Comparison of ENCODE assay signal across 8 cellular contexts in genomic region chr16:25256821-25257503, GRCh38. TPM values are rescaled to one million over a fixed set of nuclear protein-coding genes. Genes with fewer than 3 reads are reported as not detected.
DNase-seq lines count a peak whose midpoint lies in the region; ATAC-seq lines count a peak whose summit lies in the region.

No MANE protein-coding gene starts in this region.

- peak overlapping the region; percentile 93 for H3K27ac Mint-ChIP-seq in activated CD4-positive, alpha-beta T cell treated with anti-CD3 and anti-CD28 coated beads, Interleukin-2, amount 10 ng/mL, durations not matched to agents 24 days and 14 days
- peak overlapping the region; percentile 96 to 98 (median 97) for H3K27ac Mint-ChIP-seq in naive B cell

- peak overlapping the region; percentile 91 for H3K4me3 Mint-ChIP-seq in activated CD4-positive, alpha-beta T cell treated with anti-CD3 and anti-CD28 coated beads, Interleukin-2, amount 10 ng/mL, durations not matched to agents 24 days and 14 days
- H3K4me3 Mint-ChIP-seq in naive B cell, result peak overlapping the region; percentile 91 to 98 (median 98)

- peaks cover 26% of the 10 kb centered on the region for H3K4me1 ChIP-seq in effector memory CD4-positive, alpha-beta T cell (ENCODE audit: control insufficient read depth, insufficient read depth, low read length, poor library complexity, severe bottlenecking)

- H3K9me3 ChIP-seq in effector memory CD4-positive, alpha-beta T cell (ENCODE audit: control insufficient read depth, low read length), result no peaks in the 10 kb centered on the region

- H3K27me3 ChIP-seq in effector memory CD4-positive, alpha-beta T cell (replicated peaks; ENCODE audit: control insufficient read depth, insufficient read depth, low read length, poor library complexity, severe bottlenecking), result no peaks in the 10 kb centered on the region

- ATAC-seq in HG02943 (IDR thresholded peaks at IDR 0.05; ENCODE audit: low read depth, unreplicated experiment), result peak; percentile 16
- peak; percentile 0 to 11 for ATAC-seq in naive B cell (ENCODE audit: low read depth in 2 of 2)
- ATAC-seq in GM19467 (IDR thresholded peaks at IDR 0.05; ENCODE audit: unreplicated experiment), result no peak
- no peak for ATAC-seq in HG03442 (IDR thresholded peaks at IDR 0.05; ENCODE audit: unreplicated experiment)

- H3K4me3 ChIP-seq in effector memory CD4-positive, alpha-beta T cell (ENCODE audit: insufficient read depth, low read depth, low read length, poor library complexity, severe bottlenecking), result peak overlapping the region; percentile 70

- H3K27ac ChIP-seq in effector memory CD4-positive, alpha-beta T cell (ENCODE audit: insufficient read depth, low read length, poor library complexity, severe bottlenecking), result peak overlapping the region; percentile 86

- no peaks in the 10 kb centered on the region for H3K9me3 Mint-ChIP-seq in activated CD4-positive, alpha-beta T cell treated with anti-CD3 and anti-CD28 coated beads, Interleukin-2, amount 10 ng/mL, durations not matched to agents 24 days and 14 days
- H3K9me3 Mint-ChIP-seq in naive B cell, result peaks cover 0 to 2% (median 0%) of the 10 kb centered on the region in 7 donors

- DNase-seq in activated CD4-positive, alpha-beta T cell treated with anti-CD3 and anti-CD28 coated beads, Interleukin-2, amount 10 ng/mL, durations not matched to agents 24 days and 14 days, result peak; percentile 71
- no peak for DNase-seq in activated CD4-positive, alpha-beta T cell treated with anti-CD3 and anti-CD28 coated beads, Interleukin-2, amount 50 U/mL, for 4 hours
- peak; percentile 55 to 71 for DNase-seq in SHP77 (lab: John Stamatoyannopoulos, UW)
- DNase-seq in effector memory CD4-positive, alpha-beta T cell, result no peak
- no peak for DNase-seq in naive B cell

- no peaks in the 10 kb centered on the region for H3K27me3 Mint-ChIP-seq in activated CD4-positive, alpha-beta T cell treated with anti-CD3 and anti-CD28 coated beads, Interleukin-2, amount 10 ng/mL, durations not matched to agents 24 days and 14 days
- H3K27me3 Mint-ChIP-seq in naive B cell, result no peaks in the 10 kb centered on the region

- H3K36me3 ChIP-seq in effector memory CD4-positive, alpha-beta T cell (ENCODE audit: control insufficient read depth, insufficient read depth, low read length), result no peaks in the 10 kb centered on the region

- intact Hi-C loops in activated CD4-positive, alpha-beta T cell treated with anti-CD3 and anti-CD28 coated beads, Interleukin-2, amount 10 ng/mL, durations not matched to agents 24 days and 14 days (cut with micrococcal nuclease), result loop anchor here (2.0 to 10.0 kb wide), 2 partner anchors 24 to 192 kb away; no protein-coding TSS in a partner anchor

- peaks cover 44% of the 10 kb centered on the region for H3K4me1 Mint-ChIP-seq in activated CD4-positive, alpha-beta T cell treated with anti-CD3 and anti-CD28 coated beads, Interleukin-2, amount 10 ng/mL, durations not matched to agents 24 days and 14 days
- peaks cover 34 to 56% (median 48%) of the 10 kb centered on the region in 3 donors for H3K4me1 Mint-ChIP-seq in naive B cell

- peaks cover 15% of the 10 kb centered on the region for H3K36me3 Mint-ChIP-seq in activated CD4-positive, alpha-beta T cell treated with anti-CD3 and anti-CD28 coated beads, Interleukin-2, amount 10 ng/mL, durations not matched to agents 24 days and 14 days (ENCODE audit: low read depth)
- peaks cover 0 to 3% of the 10 kb centered on the region in 2 donors for H3K36me3 Mint-ChIP-seq in naive B cell

RNA-seq across cellular contexts. Expression of gene ZKSCAN2, which starts 0.7 kb away (rescaled TPM):
- 6.3 and 6.8 TPM in 2 replicates for total RNA-seq in activated CD4-positive, alpha-beta T cell treated with anti-CD3 and anti-CD28 coated beads, Interleukin-2, amount 10 ng/mL, durations not matched to agents 24 days and 14 days
- polyA plus RNA-seq in naive B cell (ENCODE audit: low read depth in 6 of 6), result 1 to 10 TPM in 5 of 6 donors, under 1 TPM in 1; 0.19 to 3.8 (median 2.2) TPM

RNA-seq across cellular contexts. Expression of gene AQP8, which starts 40.2 kb away (rescaled TPM):
- 0.21 TPM in 1 of 2 replicates, not detected in the other for total RNA-seq in activated CD4-positive, alpha-beta T cell treated with anti-CD3 and anti-CD28 coated beads, Interleukin-2, amount 10 ng/mL, durations not matched to agents 24 days and 14 days
- not detected for polyA plus RNA-seq in naive B cell (ENCODE audit: low read depth in 6 of 6)

Comparison
In these comparisons a context has a peak if more than half of its experiments do, and no peak if none do; other contexts are left out.
1. DNase-seq: peak in activated CD4-positive, alpha-beta T cell treated with anti-CD3 and anti-CD28 coated beads, Interleukin-2, amount 10 ng/mL, durations not matched to agents 24 days and 14 days (single experiment) and SHP77 (2 of 2); none in activated CD4-positive, alpha-beta T cell treated with anti-CD3 and anti-CD28 coated beads, Interleukin-2, amount 50 U/mL, for 4 hours (0 of 2), effector memory CD4-positive, alpha-beta T cell (0 of 3) and naive B cell (single experiment).
2. ATAC-seq: peak in HG02943 (single experiment) and naive B cell (2 of 2); none in GM19467 (single experiment) and HG03442 (single experiment).